Comparison of ENCODE assay signal across 11 cellular contexts in the genomic region with DNA sequence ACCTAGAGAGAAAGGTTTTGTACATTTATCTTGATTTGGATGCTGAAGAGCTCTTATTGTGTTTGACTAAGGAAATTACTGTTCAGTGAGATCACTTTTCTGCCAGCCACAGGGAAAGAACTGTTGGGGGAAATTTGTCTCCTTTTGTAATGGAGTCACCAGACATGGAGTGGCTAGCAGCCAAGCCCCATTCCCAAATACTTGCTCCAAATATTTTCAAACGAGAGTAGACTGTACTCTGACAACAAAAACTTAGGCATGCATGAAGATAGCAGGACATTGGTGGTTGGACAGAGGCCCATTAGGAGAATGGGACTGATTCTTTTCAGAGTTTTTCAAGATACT. TPM values are rescaled to one million over a fixed set of nuclear protein-coding genes. Genes with fewer than 3 reads are reported as not detected.
DNase-seq lines count a peak whose midpoint lies in the region; ATAC-seq and TF ChIP-seq lines count a peak whose summit lies in the region.
"Had no signal": no experiment of that assay in that cellular context is flagged by ENCODE, and none has a peak within 500 bp of the region (broad histone marks: within the 10 kb centered on the region; RNA-seq: fewer than 3 reads in every experiment).

No MANE protein-coding gene starts in this region.

- H3K4me3 ChIP-seq in gastroesophageal sphincter (no peak overlapping the region), retinal pigment epithelial cell (ENCODE audit: low read length) (no peak overlapping the region)

- H3K27me3 ChIP-seq in gastroesophageal sphincter = no peaks in the 10 kb centered on the region

- peak; percentile 81 for DNase-seq in GM04503 (ENCODE audit: low read depth)
- DNase-seq in retinal pigment epithelial cell (ENCODE audit: low read depth) = peak; percentile 20
- no peak for DNase-seq in NCI-H2107 (lab: John Stamatoyannopoulos, UW)
- DNase-seq: cerebellar nuclear complex, NCI-H187, nephron progenitor cell had no signal

- peaks cover 4 to 28% (median 8%) of the 10 kb centered on the region in 3 donors for H3K4me1 ChIP-seq in gastroesophageal sphincter

- ATAC-seq in gastroesophageal sphincter (peak; percentile 60), HG02759 (IDR thresholded peaks at IDR 0.05; ENCODE audit: unreplicated experiment) (no peak), GM18498 (IDR thresholded peaks at IDR 0.05; ENCODE audit: unreplicated experiment) (no peak), GM19035 (IDR thresholded peaks at IDR 0.05; ENCODE audit: unreplicated experiment) (no peak)

- no peaks in the 10 kb centered on the region for H3K9me3 ChIP-seq in gastroesophageal sphincter

- TF ChIP-seq CTCF in VCaP (conservative IDR thresholded peaks at IDR 0.05) = no peak
- no peak for TF ChIP-seq CTCF in gastroesophageal sphincter (IDR thresholded peaks at IDR 0.05)
- TF ChIP-seq CTCF in retinal pigment epithelial cell (conservative IDR thresholded peaks at IDR 0.05; ENCODE audit: low read depth, low read length) = no peak

- TF ChIP-seq POLR2A in gastroesophageal sphincter (IDR thresholded peaks at IDR 0.05) = no peak

- no peak for TF ChIP-seq EP300 in gastroesophageal sphincter (IDR thresholded peaks at IDR 0.05)

- WGBS in gastroesophageal sphincter (ENCODE audit: low coverage in 1 of 2), 2 donors = 0% methylated on average over 1 of the region's 1 CpG

- peaks cover 2 to 68% of the 10 kb centered on the region in 2 donors for H3K36me3 ChIP-seq in gastroesophageal sphincter

- H3K27ac ChIP-seq in VCaP = peak overlapping the region; percentile 58
- H3K27ac ChIP-seq in gastroesophageal sphincter = peak overlapping the region in 3 of 4 donors; percentile 67 to 74 (median 72)

RNA-seq across cellular contexts. Expression of gene IPO9, which starts 21.1 kb away (rescaled TPM):
- total RNA-seq in gastroesophageal sphincter = 10 to 100 TPM; 21.6 to 30.7 (median 26.5) TPM

RNA-seq across cellular contexts. Expression of gene SHISA4, which starts 38.7 kb away (rescaled TPM):
- 10 to 100 TPM; 18.9 to 35.8 (median 29.3) TPM for total RNA-seq in gastroesophageal sphincter
